ENCODE assay signal across 9 cellular contexts in the genomic region with DNA sequence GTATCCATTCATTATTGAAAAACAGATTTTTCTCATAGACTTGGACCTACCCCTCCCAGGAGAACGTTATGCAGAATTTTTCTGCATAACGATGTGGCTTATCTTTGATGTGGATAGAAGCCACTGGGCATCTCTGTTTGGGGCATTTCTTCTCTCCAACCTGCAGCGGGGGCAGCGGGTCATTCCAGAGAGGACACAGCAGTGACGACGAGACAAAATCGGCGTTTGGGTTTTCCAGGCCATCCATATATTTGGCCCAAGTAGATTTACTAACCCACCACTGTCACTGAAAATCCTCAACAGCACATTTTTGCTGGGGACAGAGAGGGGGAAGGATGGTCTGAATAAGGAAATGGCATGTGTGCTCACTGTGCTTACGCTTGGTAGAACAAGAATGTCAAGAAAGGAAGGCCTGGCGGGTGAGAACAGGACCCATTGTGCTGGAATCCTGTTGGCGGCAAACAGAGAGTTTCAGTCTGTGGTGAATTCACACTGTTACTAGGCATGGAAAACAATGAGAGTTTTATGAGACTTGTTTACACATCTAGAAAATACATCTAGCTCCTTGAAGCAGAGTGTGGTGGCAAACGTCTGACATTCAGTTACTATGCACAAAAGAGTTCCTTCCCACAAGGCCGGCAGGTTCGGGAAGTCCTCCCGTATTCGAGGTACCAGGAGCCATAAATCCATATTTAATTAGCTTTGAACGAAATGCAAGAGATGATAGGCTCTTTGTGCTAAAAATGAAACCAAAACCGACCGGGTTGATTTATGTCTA.
A peak's percentile ranks its signal among the peaks of the same experiment; 100 is the strongest.
DNase-seq lines count a peak whose midpoint lies in the region; ATAC-seq lines count a peak whose summit lies in the region.
"Had no signal": no experiment of that assay in that cellular context is flagged by ENCODE, and none has a peak within 500 bp of the region (broad histone marks: within the 10 kb centered on the region; RNA-seq: fewer than 3 reads in every experiment).

No MANE protein-coding gene starts in this region.

- no peaks in the 10 kb centered on the region for H3K4me1 ChIP-seq in aorta (ENCODE audit: control insufficient read depth in 1 of 2, insufficient read depth in 2 of 2, low read length in 2 of 2)

- H3K9me3 Mint-ChIP-seq in stimulated activated memory B cell treated with anti-CD40 and anti-IgM and Interleukin-4, amounts not matched to agents 10 μg/mL and 1 μg/mL and 100 μg/mL, for 72 hours: no peaks in the 10 kb centered on the region

- no peaks in the 10 kb centered on the region for H3K9me3 ChIP-seq in aorta (ENCODE audit: control insufficient read depth, low read length)

- no peaks in the 10 kb centered on the region for H3K36me3 ChIP-seq in aorta (ENCODE audit: control insufficient read depth in 1 of 2, insufficient read depth in 2 of 2, low read length in 1 of 2)

- intact Hi-C loops in aorta (cut with DNase I): no loop called here

- no peaks in the 10 kb centered on the region for H3K27me3 Mint-ChIP-seq in stimulated activated memory B cell treated with anti-CD40 and anti-IgM and Interleukin-4, amounts not matched to agents 10 μg/mL and 1 μg/mL and 100 μg/mL, for 72 hours

- no peaks in the 10 kb centered on the region for H3K27me3 ChIP-seq in aorta (ENCODE audit: control insufficient read depth in 1 of 2, insufficient read depth in 2 of 2, low read length in 1 of 2)

- 49 to 56% (median 51%) methylated on average over 19 of the region's 19 CpGs for WGBS in adipose tissue, 3 donors
- 82 to 86% methylated on average over 19 of the region's 19 CpGs for WGBS in aorta, 2 donors

- H3K27ac ChIP-seq in adipose tissue (ENCODE audit: low read depth, low read length) (peak overlapping the region; percentile 29), aorta (ENCODE audit: low read depth in 1 of 2, low read length in 2 of 2) (no peak overlapping the region)
- H3K27ac ChIP-seq: HL-60 had no signal

- H3K4me1 Mint-ChIP-seq in stimulated activated memory B cell treated with anti-CD40 and anti-IgM and Interleukin-4, amounts not matched to agents 10 μg/mL and 1 μg/mL and 100 μg/mL, for 72 hours: peaks cover 35% of the 10 kb centered on the region

- H3K4me3 Mint-ChIP-seq in stimulated activated memory B cell treated with anti-CD40 and anti-IgM and Interleukin-4, amounts not matched to agents 10 μg/mL and 1 μg/mL and 100 μg/mL, for 72 hours: peak overlapping the region; percentile 60

- H3K27ac Mint-ChIP-seq in stimulated activated memory B cell treated with anti-CD40 and anti-IgM and Interleukin-4, amounts not matched to agents 10 μg/mL and 1 μg/mL and 100 μg/mL, for 72 hours: peak overlapping the region; percentile 87

- H3K36me3 Mint-ChIP-seq in stimulated activated memory B cell treated with anti-CD40 and anti-IgM and Interleukin-4, amounts not matched to agents 10 μg/mL and 1 μg/mL and 100 μg/mL, for 72 hours: no peaks in the 10 kb centered on the region

- ATAC-seq in stimulated activated memory B cell treated with anti-CD40 and anti-IgM and Interleukin-4, amounts not matched to agents 10 μg/mL and 1 μg/mL and 100 μg/mL, for 72 hours: no peak
- ATAC-seq in aorta (ENCODE audit: low FRiP score) (no peak), GM18517 (IDR thresholded peaks at IDR 0.05; ENCODE audit: unreplicated experiment) (no peak)

- peak; percentile 50 for DNase-seq in HK-2 (ENCODE audit: unreplicated experiment)
- DNase-seq in kidney tubule cell (ENCODE audit: low spot score): peak; percentile 96
- no peak for DNase-seq in aorta
- no peak for DNase-seq in H4 (ENCODE audit: low spot score)
- DNase-seq in DMS114 treated with DMSO at 0.1 percent for 48 hours (lab: John Stamatoyannopoulos, UW; ENCODE audit: unreplicated experiment): no peak

- no peak overlapping the region for H3K4me3 ChIP-seq in aorta (ENCODE audit: low read length in 2 of 2)

Comparison
In these comparisons a context has a peak if more than half of its experiments do, and no peak if none do; other contexts are left out.
1. DNase-seq: peak in HK-2 (single experiment) and kidney tubule cell (single experiment); none in aorta (0 of 2), H4 (single experiment) and DMS114 treated with DMSO at 0.1 percent for 48 hours (single experiment).